In genomic region chr2:219300022-219300421, GRCh38 we compare ENCODE assay signal across 25 cellular contexts. TPM values are rescaled to one million over a fixed set of nuclear protein-coding genes. Genes with fewer than 3 reads are reported as not detected.
DNase-seq lines count a peak whose midpoint lies in the region; ATAC-seq and TF ChIP-seq lines count a peak whose summit lies in the region.
"Had no signal": no experiment of that assay in that cellular context is flagged by ENCODE, and none has a peak within 500 bp of the region (broad histone marks: within the 10 kb centered on the region; RNA-seq: fewer than 3 reads in every experiment).

No MANE protein-coding gene starts in this region.

- H3K4me1 Mint-ChIP-seq in activated T-helper 17 cell treated with anti-CD3 and anti-CD28 coated beads, Interleukin-2, amount 50 U/mL, for 72 hours: no peaks in the 10 kb centered on the region

- H3K4me1 ChIP-seq in heart right ventricle (peaks cover 0 to 11% (median 8%) of the 10 kb centered on the region in 9 donors), neuron (ENCODE audit: insufficient read depth, low read length) (peaks cover 28% of the 10 kb centered on the region)

- H2AFZ ChIP-seq in neuron (ENCODE audit: low read depth, low read length): no peak overlapping the region

- H3K27me3 Mint-ChIP-seq in activated T-helper 17 cell treated with anti-CD3 and anti-CD28 coated beads, Interleukin-2, amount 50 U/mL, for 72 hours: peaks cover 28% of the 10 kb centered on the region

- TF ChIP-seq CTCF in heart right ventricle (IDR thresholded peaks at IDR 0.05): no peak

- H3K27ac Mint-ChIP-seq in activated T-helper 17 cell treated with anti-CD3 and anti-CD28 coated beads, Interleukin-2, amount 50 U/mL, for 72 hours: no peak overlapping the region

- WGBS in heart right ventricle, 2 donors: 57 to 68% methylated on average over 5 of the region's 5 CpGs

- H3K36me3 Mint-ChIP-seq in activated T-helper 17 cell treated with anti-CD3 and anti-CD28 coated beads, Interleukin-2, amount 50 U/mL, for 72 hours (ENCODE audit: low read depth): no peaks in the 10 kb centered on the region
- H3K36me3 Mint-ChIP-seq: CD4-positive, CD25-positive, alpha-beta regulatory T cell had no signal

- H3K9me3 ChIP-seq in heart right ventricle: no peaks in the 10 kb centered on the region
- H3K9me3 ChIP-seq in neuron (ENCODE audit: low read length): no peaks in the 10 kb centered on the region
- H3K9me3 ChIP-seq: BLaER1, SJSA1 had no signal

- H3K27ac ChIP-seq in heart right ventricle: no peak overlapping the region
- H3K27ac ChIP-seq: BLaER1, HL-60, SJSA1 had no signal

- DNase-seq in cardiac septum (ENCODE audit: low spot score) (peak; percentile 39), heart right ventricle (no peak), putamen (ENCODE audit: low spot score) (no peak), NCI-H774 (lab: John Stamatoyannopoulos, UW) (no peak), DMS114 treated with DMSO at 0.1 percent for 48 hours (lab: John Stamatoyannopoulos, UW; ENCODE audit: unreplicated experiment) (no peak)
- DNase-seq: CD4-positive, CD25-positive, alpha-beta regulatory T cell; DMS53; H7; Karpas-422; NCI-H1092 treated with DMSO at 0.1 percent for 48 hours; NCI-H1436; NCI-H187; NCI-H2107; NCI-H446 treated with DMSO at 0.1 percent for 48 hours; NCI-H526; Right ventricle myocardium superior; RPMI8226 had no signal

- ATAC-seq in heart right ventricle: no peak
- no peak for ATAC-seq in activated T-helper 17 cell treated with anti-CD3 and anti-CD28 coated beads, Interleukin-2, amount 50 U/mL, for 72 hours (replicated peaks)

- no peaks in the 10 kb centered on the region for H3K9me3 Mint-ChIP-seq in activated T-helper 17 cell treated with anti-CD3 and anti-CD28 coated beads, Interleukin-2, amount 50 U/mL, for 72 hours

- H3K4me3 ChIP-seq in heart right ventricle: no peak overlapping the region
- peak overlapping the region; percentile 4 for H3K4me3 ChIP-seq in neuron (ENCODE audit: low read length)
- H3K4me3 ChIP-seq: BLaER1, SJSA1 had no signal

- intact Hi-C loops in cardiac septum (cut with DNase I) (loop anchor here (5.0 kb wide), 1 partner anchor 243 kb away; no protein-coding TSS in a partner anchor), heart right ventricle (cut with DNase I) (loop anchor here in 1 of 10 donors (10.0 kb wide), 1 partner anchor 245 kb away; no protein-coding TSS in a partner anchor)

- H3K36me3 ChIP-seq in heart right ventricle (no peaks in the 10 kb centered on the region), neuron (ENCODE audit: insufficient read depth, low read length) (no peaks in the 10 kb centered on the region)
- H3K36me3 ChIP-seq: BLaER1, SJSA1 had no signal

- H3K4me3 Mint-ChIP-seq in activated T-helper 17 cell treated with anti-CD3 and anti-CD28 coated beads, Interleukin-2, amount 50 U/mL, for 72 hours: peak overlapping the region; percentile 86
- H3K4me3 Mint-ChIP-seq: CD4-positive, CD25-positive, alpha-beta regulatory T cell had no signal

- H3K27me3 ChIP-seq in heart right ventricle: peaks cover 0 to 53% (median 33%) of the 10 kb centered on the region in 7 donors
- peaks cover 17% of the 10 kb centered on the region for H3K27me3 ChIP-seq in neuron (ENCODE audit: insufficient read depth, low read length)

RNA-seq across cellular contexts. Expression of gene PTPRN, which starts 9.2 kb away (rescaled TPM):
- total RNA-seq in cardiac septum (0.97 TPM), heart right ventricle (under 1 TPM in 6 of 10 donors, not detected in 4; 0.26 to 0.51 (median 0.31) TPM)
- polyA plus RNA-seq in heart right ventricle: under 1 TPM in 1 of 2 donors, not detected in 1; 0.09 TPM
- total RNA-seq in activated T-helper 17 cell treated with anti-CD3 and anti-CD28 coated beads, Interleukin-2, amount 50 U/mL, for 72 hours: 1 to 10 TPM in 1 of 2 donors, under 1 TPM in 1; 0.67 to 6.3 TPM
- total RNA-seq: CD4-positive, CD25-positive, alpha-beta regulatory T cell; Right ventricle myocardium superior had no signal

RNA-seq across cellular contexts. Expression of gene DNAJB2, which starts 20.9 kb away (rescaled TPM):
- total RNA-seq in cardiac septum (78.0 TPM), heart right ventricle (10 to 100 TPM; 55.6 to 87.6 (median 83.1) TPM)
- 100 to 1,000 TPM in 1 of 2 donors, 10 to 100 TPM in 1; 76.9 to 148 TPM for polyA plus RNA-seq in heart right ventricle
- total RNA-seq in activated T-helper 17 cell treated with anti-CD3 and anti-CD28 coated beads, Interleukin-2, amount 50 U/mL, for 72 hours: 100 to 1,000 TPM in 1 of 2 donors, 10 to 100 TPM in 1; 55.7 to 153 TPM

RNA-seq across cellular contexts. Expression of gene RESP18, which starts 32.5 kb away (rescaled TPM):
- total RNA-seq in cardiac septum (not detected), heart right ventricle (not detected)
- polyA plus RNA-seq in heart right ventricle: not detected
- not detected for total RNA-seq in activated T-helper 17 cell treated with anti-CD3 and anti-CD28 coated beads, Interleukin-2, amount 50 U/mL, for 72 hours
- total RNA-seq: CD4-positive, CD25-positive, alpha-beta regulatory T cell; Daoy; G401; H7; Right ventricle myocardium superior; SJSA1 had no signal
- polyA plus RNA-seq: AG04450; CD4-positive, CD25-positive, alpha-beta regulatory T cell had no signal

RNA-seq across cellular contexts. Expression of gene TUBA4A, which starts 46.3 kb away (rescaled TPM):
- total RNA-seq in cardiac septum: 164 TPM
- total RNA-seq in heart right ventricle: 100 to 1,000 TPM in 7 of 10 donors, 10 to 100 TPM in 3; 76.0 to 245 (median 145) TPM
- polyA plus RNA-seq in heart right ventricle: 100 to 1,000 TPM in 1 of 2 donors, 10 to 100 TPM in 1; 61.0 to 341 TPM
- total RNA-seq in activated T-helper 17 cell treated with anti-CD3 and anti-CD28 coated beads, Interleukin-2, amount 50 U/mL, for 72 hours: 100 to 1,000 TPM; 347 to 530 TPM

RNA-seq across cellular contexts. Expression of gene TUBA4B, which starts 47.0 kb away (rescaled TPM):
- not detected for total RNA-seq in cardiac septum
- total RNA-seq in heart right ventricle: not detected
- not detected for polyA plus RNA-seq in heart right ventricle
- total RNA-seq in activated T-helper 17 cell treated with anti-CD3 and anti-CD28 coated beads, Interleukin-2, amount 50 U/mL, for 72 hours: not detected
- total RNA-seq: CD4-positive, CD25-positive, alpha-beta regulatory T cell; Daoy; G401; Right ventricle myocardium superior; SJSA1 had no signal
- polyA plus RNA-seq: AG04450; CD4-positive, CD25-positive, alpha-beta regulatory T cell had no signal
